In genomic region chr2:189109921-189110397, GRCh38 we compare ENCODE assay signal across 10 cellular contexts.
DNase-seq lines count a peak whose midpoint lies in the region; ATAC-seq and TF ChIP-seq lines count a peak whose summit lies in the region.
"Had no signal": no experiment of that assay in that cellular context is flagged by ENCODE, and none has a peak within 500 bp of the region (broad histone marks: within the 10 kb centered on the region; RNA-seq: fewer than 3 reads in every experiment).

No MANE protein-coding gene starts in this region.

- H3K36me3 ChIP-seq in PC-9 (ENCODE audit: low read depth) (no peaks in the 10 kb centered on the region), upper lobe of left lung (no peaks in the 10 kb centered on the region)

- H3K79me2 ChIP-seq in PC-9 (ENCODE audit: low read depth): no peaks in the 10 kb centered on the region

- H3K9me3 Mint-ChIP-seq in nephron: no peaks in the 10 kb centered on the region
- H3K9me3 Mint-ChIP-seq: activated B cell treated with CpG ODN at 0.5 μM for 24 hours had no signal

- no peak overlapping the region for H3K4me3 Mint-ChIP-seq in nephron
- H3K4me3 Mint-ChIP-seq: activated B cell treated with CpG ODN at 0.5 μM for 24 hours had no signal

- ATAC-seq in GM19324 (IDR thresholded peaks at IDR 0.05; ENCODE audit: low FRiP score, unreplicated experiment): peak; percentile 93
- ATAC-seq in HG02759 (IDR thresholded peaks at IDR 0.05; ENCODE audit: unreplicated experiment): peak; percentile 95
- ATAC-seq in HG03571 (IDR thresholded peaks at IDR 0.05; ENCODE audit: unreplicated experiment): peak; percentile 93
- ATAC-seq in omental fat pad (ENCODE audit: low FRiP score): no peak
- no peak for ATAC-seq in upper lobe of left lung (ENCODE audit: low FRiP score in 2 of 2)

- intact Hi-C loops in PC-9 (cut with micrococcal nuclease; ENCODE audit: unreplicated experiment): no loop called here

- CTCF ChIA-PET in PC-9 (lab: Charles Lee): no interaction called here

- H3K27me3 ChIP-seq in PC-9 (ENCODE audit: insufficient read depth, low read depth): no peaks in the 10 kb centered on the region
- H3K27me3 ChIP-seq in upper lobe of left lung: no peaks in the 10 kb centered on the region

- H3K36me3 Mint-ChIP-seq in nephron (ENCODE audit: low read depth): peaks cover 8% of the 10 kb centered on the region

- no peak overlapping the region for H3K4me3 ChIP-seq in PC-9
- no peak overlapping the region for H3K4me3 ChIP-seq in upper lobe of left lung

- H3K9me2 ChIP-seq in PC-9 (ENCODE audit: insufficient read depth): no peaks in the 10 kb centered on the region

- H3K4me1 Mint-ChIP-seq in nephron: peaks cover 1% of the 10 kb centered on the region
- H3K4me1 Mint-ChIP-seq: activated B cell treated with CpG ODN at 0.5 μM for 24 hours had no signal

- no peaks in the 10 kb centered on the region for H3K27me3 Mint-ChIP-seq in nephron (ENCODE audit: low read depth)
- H3K27me3 Mint-ChIP-seq: activated B cell treated with CpG ODN at 0.5 μM for 24 hours had no signal

- TF ChIP-seq EP300 in upper lobe of left lung (IDR thresholded peaks at IDR 0.05): no peak

- no peaks in the 10 kb centered on the region for H3F3A ChIP-seq in PC-9 (ENCODE audit: insufficient read depth, low read depth)

- H3K27ac ChIP-seq in PC-9 (no peak overlapping the region), upper lobe of left lung (no peak overlapping the region)

- no peaks in the 10 kb centered on the region for H3K9me3 ChIP-seq in PC-9 (ENCODE audit: insufficient read depth, low read depth)
- no peaks in the 10 kb centered on the region for H3K9me3 ChIP-seq in upper lobe of left lung

- WGBS in upper lobe of left lung, 2 donors: 59 to 63% methylated on average over 2 of the region's 2 CpGs

- no peak overlapping the region for H3K4me2 ChIP-seq in PC-9

- no peak for TF ChIP-seq CTCF in nephron (IDR thresholded peaks at IDR 0.05; ENCODE audit: unreplicated experiment in 3 of 3)
- TF ChIP-seq CTCF in PC-9 (conservative IDR thresholded peaks at IDR 0.05): no peak
- TF ChIP-seq CTCF in omental fat pad (IDR thresholded peaks at IDR 0.05): no peak
- no peak for TF ChIP-seq CTCF in upper lobe of left lung (IDR thresholded peaks at IDR 0.05)

- DNase-seq in PC-9 (no peak), omental fat pad (ENCODE audit: low spot score) (no peak), upper lobe of left lung (no peak)
- no peak for DNase-seq in central memory CD4-positive, alpha-beta T cell
- DNase-seq: activated B cell treated with CpG ODN at 0.5 μM for 24 hours, KBM-7 had no signal

- no peak for TF ChIP-seq POLR2A in upper lobe of left lung (IDR thresholded peaks at IDR 0.05)

- H2AFZ ChIP-seq in PC-9: no peak overlapping the region

- peak overlapping the region in 2 of 3 experiments; percentile 16 for H3K27ac Mint-ChIP-seq in nephron
- H3K27ac Mint-ChIP-seq: activated B cell treated with CpG ODN at 0.5 μM for 24 hours had no signal

- no peaks in the 10 kb centered on the region for H3K4me1 ChIP-seq in PC-9 (replicated peaks; ENCODE audit: insufficient read depth)
- no peaks in the 10 kb centered on the region for H3K4me1 ChIP-seq in upper lobe of left lung

- POLR2A ChIA-PET in PC-9 (lab: Charles Lee; ENCODE audit: unreplicated experiment): no interaction called here

- H4K20me1 ChIP-seq in PC-9 (ENCODE audit: insufficient read depth): no peaks in the 10 kb centered on the region

- no TSS peak for BruUV-seq in PC-9 (replicated peaks; lab: Mats Ljungman, UMichigan)

Comparison
In these comparisons a context has a peak if more than half of its experiments do, and no peak if none do; other contexts are left out.
1. ATAC-seq: peak in GM19324 (single experiment), HG02759 (single experiment) and HG03571 (single experiment); none in omental fat pad (single experiment) and upper lobe of left lung (0 of 2).